Comparison of ENCODE assay signal across 8 cellular contexts in genomic region chr2:216636570-216637450, GRCh38. TPM values are rescaled to one million over a fixed set of nuclear protein-coding genes. Genes with fewer than 3 reads are reported as not detected.
DNase-seq lines count a peak whose midpoint lies in the region; ATAC-seq and TF ChIP-seq lines count a peak whose summit lies in the region.

No MANE protein-coding gene starts in this region.

- H3K4me3 Mint-ChIP-seq in naive thymus-derived CD8-positive, alpha-beta T cell, result peak overlapping the region in 8 of 10 donors; percentile 1 to 63 (median 39)

- H3K27ac Mint-ChIP-seq in naive thymus-derived CD8-positive, alpha-beta T cell, result peak overlapping the region in 1 of 10 donors; percentile 36

- peak; percentile 43 for DNase-seq in DMS79 (lab: John Stamatoyannopoulos, UW)
- DNase-seq in NCI-H2227 (lab: John Stamatoyannopoulos, UW; ENCODE audit: unreplicated experiment), result peak; percentile 66
- peak; percentile 54 for DNase-seq in dermis blood vessel endothelial cell
- no peak for DNase-seq in naive thymus-derived CD8-positive, alpha-beta T cell
- DNase-seq in lower leg skin (ENCODE audit: low spot score in 2 of 2), result no peak

- 52 to 53% methylated on average over 29 of the region's 29 CpGs for WGBS in lower leg skin, 2 donors

- POLR2A ChIA-PET in naive thymus-derived CD8-positive, alpha-beta T cell (lab: Charles Lee), result no interaction called here

- H3K27me3 Mint-ChIP-seq in naive thymus-derived CD8-positive, alpha-beta T cell, result peaks cover 33 to 73% (median 49%) of the 10 kb centered on the region in 5 donors

- intact Hi-C loops in lower leg skin (cut with DNase I; ENCODE audit: low total_unique reads), result no loop called here

- H3K9me3 Mint-ChIP-seq in naive thymus-derived CD8-positive, alpha-beta T cell, result peaks cover 0 to 2% (median 0%) of the 10 kb centered on the region in 9 donors

- peak in 1 of 3 donors; percentile 9 for TF ChIP-seq CTCF in lower leg skin (IDR thresholded peaks at IDR 0.05)

- H3K36me3 Mint-ChIP-seq in naive thymus-derived CD8-positive, alpha-beta T cell, result peaks cover 0 to 5% (median 0%) of the 10 kb centered on the region in 3 donors

- H3K4me3 ChIP-seq in lower leg skin (ENCODE audit: low read depth, poor library complexity, severe bottlenecking), result no peak overlapping the region

- H3K4me1 Mint-ChIP-seq in naive thymus-derived CD8-positive, alpha-beta T cell, result peaks cover 12 to 36% (median 31%) of the 10 kb centered on the region in 4 donors

- no peak for ATAC-seq in naive thymus-derived CD8-positive, alpha-beta T cell
- ATAC-seq in GM18505 (IDR thresholded peaks at IDR 0.05; ENCODE audit: unreplicated experiment), result no peak
- no peak for ATAC-seq in HG03521 (IDR thresholded peaks at IDR 0.05; ENCODE audit: unreplicated experiment)
- ATAC-seq in HG02884 (IDR thresholded peaks at IDR 0.05; ENCODE audit: unreplicated experiment), result no peak

- TF ChIP-seq POLR2A in GM18505 (IDR thresholded peaks at IDR 0.05; ENCODE audit: borderline replicate concordance, extremely low read depth, insufficient read depth, insufficient read length) (no peak), lower leg skin (IDR thresholded peaks at IDR 0.05) (no peak)

RNA-seq across cellular contexts. Expression of gene IGFBP2, which starts 3.6 kb away (rescaled TPM):
- total RNA-seq in dermis blood vessel endothelial cell, result 159 and 263 TPM in 2 replicates
- not detected for total RNA-seq in naive thymus-derived CD8-positive, alpha-beta T cell
- under 1 TPM in 2 of 3 donors, not detected in 1; 0.15 to 0.48 TPM for polyA plus RNA-seq in naive thymus-derived CD8-positive, alpha-beta T cell
- total RNA-seq in lower leg skin, result 10 to 100 TPM in 3 of 4 donors, 1 to 10 TPM in 1; 8.7 to 69.5 (median 28.2) TPM

RNA-seq across cellular contexts. Expression of gene IGFBP5, which starts 58.5 kb away (rescaled TPM):
- total RNA-seq in dermis blood vessel endothelial cell (0.65 and 6.1 TPM in 2 replicates), lower leg skin (100 to 1,000 TPM in 3 of 4 donors, 10 to 100 TPM in 1; 27.7 to 460 (median 134) TPM)
- total RNA-seq in naive thymus-derived CD8-positive, alpha-beta T cell, result not detected
- not detected for polyA plus RNA-seq in naive thymus-derived CD8-positive, alpha-beta T cell

Comparison
In these comparisons a context has a peak if more than half of its experiments do, and no peak if none do; other contexts are left out.
1. DNase-seq: peak in DMS79 (single experiment), NCI-H2227 (single experiment) and dermis blood vessel endothelial cell (single experiment); none in naive thymus-derived CD8-positive, alpha-beta T cell (0 of 10) and lower leg skin (0 of 2).
2. RNA of gene IGFBP2, which starts 3.6 kb away (total RNA-seq): 159 to 263 TPM in dermis blood vessel endothelial cell and 8.7 to 69.5 TPM in lower leg skin; not detected in naive thymus-derived CD8-positive, alpha-beta T cell; every median in the first group is over 4 times any median in the second.